ENCODE assay signal across 1 cellular context in genomic region chr2:1282552-1282951, GRCh38.
TF ChIP-seq lines count a peak whose summit lies in the region.

No MANE protein-coding gene starts in this region.

TF ChIP-seq in SK-N-SH, 30 proteins besides CTCF, POLR2A, EP300 and RAD21 (continued from another document):
- TF ChIP-seq MXI1 (IDR thresholded peaks at IDR 0.05; ENCODE audit: low read depth, low read length): peak; percentile 60; the same call in 1 of the 2 replicates
